In the genomic region with DNA sequence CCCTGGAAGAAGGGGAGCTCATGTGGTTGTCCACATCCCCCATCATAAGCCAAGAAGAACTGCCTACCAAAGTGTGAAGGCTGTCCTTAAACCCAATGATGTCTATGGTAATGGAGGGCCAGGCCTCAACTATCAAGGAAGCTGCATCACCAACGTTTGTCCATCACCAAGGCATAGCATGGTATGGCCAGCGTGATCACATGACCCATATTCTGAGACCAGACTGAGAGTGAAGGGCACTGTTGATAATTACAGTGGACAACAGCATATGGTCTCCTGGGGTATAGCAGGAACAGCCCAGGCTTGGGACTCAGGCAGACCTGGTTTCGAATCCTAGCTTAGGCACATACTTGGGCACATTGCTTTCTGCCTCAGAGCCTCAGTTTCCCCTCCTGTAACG, we compare ENCODE assay signal across 27 cellular contexts.
"Had no signal": no experiment of that assay in that cellular context is flagged by ENCODE, and none has a peak within 500 bp of the region (broad histone marks: within the 10 kb centered on the region; RNA-seq: fewer than 3 reads in every experiment).

No MANE protein-coding gene starts in this region.

- H3K9me3 ChIP-seq: ascending aorta, body of pancreas, MG63 had no signal

- H3K27ac ChIP-seq: ascending aorta had no signal

- H3K4me1 Mint-ChIP-seq: T-helper 17 cell had no signal

- ATAC-seq: activated CD8-positive, alpha-beta T cell treated with anti-CD3 and anti-CD28 coated beads, Interleukin-2, amount 10 ng/mL, durations not matched to agents 7 days and 5 days; body of pancreas; T-helper 17 cell had no signal

- H3K27me3 ChIP-seq: ascending aorta, body of pancreas, MG63 had no signal

- H3K36me3 ChIP-seq: ascending aorta, MG63 had no signal

- H3K9me3 Mint-ChIP-seq: activated naive CD4-positive, alpha-beta T cell treated with anti-CD3 and anti-CD28 coated beads, Interleukin-2, amount 50 U/mL, for 24 hours; activated T-cell treated with anti-CD3 and anti-CD28 coated beads, Interleukin-2, amount 50 U/mL, for 24 hours; activated T-helper 1 cell treated with anti-CD3 and anti-CD28 coated beads, Interleukin-12 subunit alpha, Interleukin-12 subunit beta, Interleukin-2, Interleukin-4 antibody, amounts not matched to agents 30 ng/mL and 10 ng/mL and 1 ng/mL, durations not matched to agents 14 hours and 24 hours and 36 hours; WTC11 had no signal

- H3K36me3 Mint-ChIP-seq: activated naive CD4-positive, alpha-beta T cell treated with anti-CD3 and anti-CD28 coated beads, Interleukin-2, amount 50 U/mL, for 24 hours; WTC11 had no signal

- FAIRE-seq: bronchial epithelial cell had no signal

- H3K27me3 Mint-ChIP-seq: activated naive CD4-positive, alpha-beta T cell treated with anti-CD3 and anti-CD28 coated beads, Interleukin-2, amount 50 U/mL, for 24 hours; activated T-cell treated with anti-CD3 and anti-CD28 coated beads, Interleukin-2, amount 50 U/mL, for 24 hours had no signal

- H3K4me1 ChIP-seq: ascending aorta had no signal

- H3K4me3 ChIP-seq: ascending aorta, body of pancreas, MG63 had no signal

- DNase-seq: activated CD4-positive, alpha-beta T cell treated with anti-CD3 and anti-CD28 coated beads for 48 hours; activated CD4-positive, alpha-beta T cell treated with anti-CD3 and anti-CD28 coated beads, Interleukin-2, amount 50 U/mL, for 4 hours; activated CD4-positive, CD25-positive, alpha-beta regulatory T cell treated with anti-CD3 and anti-CD28 coated beads, Interleukin-2, amount 50 U/mL, for 72 hours; activated CD8-positive, alpha-beta memory T cell treated with anti-CD3 and anti-CD28 coated beads, Interleukin-2, amount 50 U/mL, for 48 hours; activated CD8-positive, alpha-beta T cell treated with anti-CD3 and anti-CD28 coated beads, Interleukin-2, amount 10 ng/mL, durations not matched to agents 7 days and 5 days; activated effector memory CD4-positive, alpha-beta T cell treated with Interleukin-2 at 50 U/mL for 16 hours; activated naive CD4-positive, alpha-beta T cell; activated T-cell treated with anti-CD3 and anti-CD28 coated beads, Interleukin-2, amount 50 U/mL, for 24 hours; amniotic stem cell; body of pancreas; central memory CD4-positive, alpha-beta T cell; MG63; NCI-H1105; NCI-H1436; NCI-H1930; NCI-H2171; NCI-H226; NCI-H510A; NCI-H526 treated with DMSO at 0.1 percent for 48 hours; NCI-H82; T-helper 17 cell; T-helper 9 cell had no signal

- H3K4me3 Mint-ChIP-seq: activated CD8-positive, alpha-beta T cell treated with anti-CD3 and anti-CD28 coated beads, Interleukin-2, amount 10 ng/mL, durations not matched to agents 7 days and 5 days; activated naive CD4-positive, alpha-beta T cell treated with anti-CD3 and anti-CD28 coated beads, Interleukin-2, amount 50 U/mL, for 24 hours; activated T-cell treated with anti-CD3 and anti-CD28 coated beads, Interleukin-2, amount 50 U/mL, for 24 hours; activated T-helper 1 cell treated with anti-CD3 and anti-CD28 coated beads, Interleukin-12 subunit alpha, Interleukin-12 subunit beta, Interleukin-2, Interleukin-4 antibody, amounts not matched to agents 30 ng/mL and 10 ng/mL and 1 ng/mL, durations not matched to agents 14 hours and 24 hours and 36 hours; T-helper 17 cell had no signal

- H3K27ac Mint-ChIP-seq: activated CD8-positive, alpha-beta T cell treated with anti-CD3 and anti-CD28 coated beads, Interleukin-2, amount 10 ng/mL, durations not matched to agents 7 days and 5 days; activated naive CD4-positive, alpha-beta T cell treated with anti-CD3 and anti-CD28 coated beads, Interleukin-2, amount 50 U/mL, for 24 hours; activated T-cell treated with anti-CD3 and anti-CD28 coated beads, Interleukin-2, amount 50 U/mL, for 24 hours; activated T-helper 1 cell treated with anti-CD3 and anti-CD28 coated beads, Interleukin-12 subunit alpha, Interleukin-12 subunit beta, Interleukin-2, Interleukin-4 antibody, amounts not matched to agents 30 ng/mL and 10 ng/mL and 1 ng/mL, durations not matched to agents 14 hours and 24 hours and 36 hours; T-helper 17 cell; WTC11 had no signal
